11 cellular contexts compared by ENCODE assay signal in the genomic region with DNA sequence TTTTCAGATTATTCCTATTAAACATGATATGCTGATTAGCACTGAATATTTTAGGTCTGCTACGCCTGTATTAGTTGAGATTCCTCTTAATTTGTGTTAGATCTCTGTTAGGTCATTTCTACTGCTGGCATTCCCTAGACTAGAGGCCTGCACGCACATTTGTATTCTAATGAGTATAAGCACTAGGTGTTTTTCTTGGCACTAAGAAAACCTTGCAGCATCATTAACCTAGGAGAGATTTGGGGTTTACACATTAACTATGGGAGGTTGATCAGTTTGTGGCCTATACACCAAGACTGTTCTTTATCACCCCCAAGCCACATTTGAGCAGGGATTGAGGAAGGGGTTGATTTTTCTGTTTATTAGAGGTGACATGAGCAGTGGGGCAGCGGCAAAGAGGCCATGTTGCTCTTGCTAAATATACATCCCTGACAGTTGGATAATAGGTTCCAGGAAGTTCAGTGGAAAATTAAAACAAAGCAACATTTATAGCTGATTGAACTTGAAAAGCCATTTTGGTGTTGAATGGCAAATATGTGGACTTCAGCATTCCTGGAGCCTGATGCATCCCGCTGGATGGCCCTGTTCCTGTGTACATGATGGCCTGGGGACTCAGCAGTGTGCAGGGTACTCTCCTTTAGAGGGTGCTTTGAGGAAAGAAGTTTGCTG.
A peak's percentile ranks its signal among the peaks of the same experiment; 100 is the strongest.
DNase-seq lines count a peak whose midpoint lies in the region; ATAC-seq, FAIRE-seq and TF ChIP-seq lines count a peak whose summit lies in the region.
"Had no signal": no experiment of that assay in that cellular context is flagged by ENCODE, and none has a peak within 500 bp of the region (broad histone marks: within the 10 kb centered on the region; RNA-seq: fewer than 3 reads in every experiment).

No MANE protein-coding gene starts in this region.

- H2AFZ ChIP-seq in keratinocyte (ENCODE audit: control insufficient read depth, low read length), result no peak overlapping the region
- no peak overlapping the region for H2AFZ ChIP-seq in smooth muscle cell (ENCODE audit: low read depth)

- H3K4me2 ChIP-seq in keratinocyte (ENCODE audit: control insufficient read depth, extremely low read depth, insufficient read depth, low read depth, low read length) (peak overlapping the region; percentile 28), smooth muscle cell (peak overlapping the region; percentile 62)

- dilution Hi-C loops in keratinocyte (cut with MboI; ENCODE audit: extremely low pct_ligation_motif_present, low sequenced_read_pairs), result no loop called here

- H3F3A ChIP-seq in smooth muscle cell (ENCODE audit: low read depth), result peaks cover 25% of the 10 kb centered on the region

- H3K9ac ChIP-seq in keratinocyte (ENCODE audit: control insufficient read depth, extremely low read depth, insufficient read depth, low read length), result no peak overlapping the region
- H3K9ac ChIP-seq in smooth muscle cell (ENCODE audit: low read depth), result no peak overlapping the region

- H3K4me1 ChIP-seq in keratinocyte (ENCODE audit: control insufficient read depth, extremely low read depth, insufficient read depth, low read length) (peaks cover 27% of the 10 kb centered on the region), smooth muscle cell (ENCODE audit: low read depth) (peaks cover 26% of the 10 kb centered on the region), A673 (ENCODE audit: insufficient read depth, low read length, poor library complexity, severe bottlenecking) (peaks cover 7% of the 10 kb centered on the region)

- no peaks in the 10 kb centered on the region for H3K27me3 ChIP-seq in keratinocyte (ENCODE audit: control insufficient read depth, extremely low read depth, insufficient read depth, low read length)
- no peaks in the 10 kb centered on the region for H3K27me3 ChIP-seq in smooth muscle cell (ENCODE audit: low read depth)
- H3K27me3 ChIP-seq in A673 (replicated peaks; ENCODE audit: insufficient read depth, low read depth, low read length, poor library complexity), result no peaks in the 10 kb centered on the region

- H3K4me3 Mint-ChIP-seq in MCF 10A (ENCODE audit: unreplicated experiment), result no peak overlapping the region
- H3K4me3 Mint-ChIP-seq: activated CD4-positive, alpha-beta memory T cell treated with anti-CD3 and anti-CD28 coated beads, Interleukin-2, amount 10 ng/mL, durations not matched to agents 7 days and 5 days; immature natural killer cell had no signal

- CTCF ChIA-PET in MCF 10A (lab: Yijun Ruan, JAX), result interaction anchor here (0.6 to 1.4 kb wide), 2 partner anchors 42 to 61 kb away, joined by 3 read pairs; no protein-coding TSS in a partner anchor
- CTCF ChIA-PET in A673 (lab: Charles Lee), result no interaction called here

- DNase-seq in HS-27A (ENCODE audit: low read depth) (peak; percentile 24), MCF 10A (ENCODE audit: unreplicated experiment) (no peak), keratinocyte (ENCODE audit: low read depth, low spot score) (no peak), smooth muscle cell (lab: John Stamatoyannopoulos, UW; ENCODE audit: unreplicated experiment) (no peak), cerebellar nuclear complex (lab: John Stamatoyannopoulos, UW) (no peak), A673 (ENCODE audit: low spot score) (no peak)
- DNase-seq: activated CD4-positive, alpha-beta memory T cell treated with anti-CD3 and anti-CD28 coated beads, Interleukin-2, amount 10 ng/mL, durations not matched to agents 7 days and 5 days; immature natural killer cell; NCI-H1436 had no signal

- WGBS in smooth muscle cell (ENCODE audit: low lambda C conversion rate), result 60% methylated on average over 4 of the region's 4 CpGs

- H3K36me3 Mint-ChIP-seq in MCF 10A (ENCODE audit: insufficient read depth, unreplicated experiment), result peaks cover 12% of the 10 kb centered on the region

- H3K4me3 ChIP-seq in keratinocyte (ENCODE audit: control insufficient read depth in 2 of 3, extremely low read depth in 1 of 3, insufficient read depth in 2 of 3, low read depth in 1 of 3, low read length in 3 of 3) (peak overlapping the region in 1 of 3 experiments; percentile 23), smooth muscle cell (no peak overlapping the region), A673 (ENCODE audit: low read depth, low read length, poor library complexity, severe bottlenecking) (no peak overlapping the region)

- ATAC-seq in HG03095 (IDR thresholded peaks at IDR 0.05; ENCODE audit: unreplicated experiment), result no peak

- H3K27ac Mint-ChIP-seq in MCF 10A (ENCODE audit: low read depth, unreplicated experiment), result peak overlapping the region; percentile 10
- H3K27ac Mint-ChIP-seq: activated CD4-positive, alpha-beta memory T cell treated with anti-CD3 and anti-CD28 coated beads, Interleukin-2, amount 10 ng/mL, durations not matched to agents 7 days and 5 days had no signal

- H3K9me3 ChIP-seq in keratinocyte (ENCODE audit: control insufficient read depth, low read depth, low read length) (no peaks in the 10 kb centered on the region), smooth muscle cell (replicated peaks; ENCODE audit: low read depth) (no peaks in the 10 kb centered on the region), A673 (ENCODE audit: low read depth, low read length, poor library complexity, severe bottlenecking) (no peaks in the 10 kb centered on the region)

- peaks cover 4 to 6% of the 10 kb centered on the region in 2 experiments for H3K36me3 ChIP-seq in keratinocyte (ENCODE audit: control insufficient read depth in 2 of 2, extremely low read depth in 1 of 2, insufficient read depth in 2 of 2, low read length in 2 of 2)
- H3K36me3 ChIP-seq in smooth muscle cell (ENCODE audit: low read depth), result no peaks in the 10 kb centered on the region
- no peaks in the 10 kb centered on the region for H3K36me3 ChIP-seq in A673 (ENCODE audit: insufficient read depth, low read length, poor library complexity, severe bottlenecking)

- H4K20me1 ChIP-seq in keratinocyte (ENCODE audit: control insufficient read depth, extremely low read depth, insufficient read depth, low read length), result peaks cover 11% of the 10 kb centered on the region
- H4K20me1 ChIP-seq in smooth muscle cell (ENCODE audit: low read depth), result peaks cover 95% of the 10 kb centered on the region

- H3K9me3 Mint-ChIP-seq in MCF 10A (ENCODE audit: unreplicated experiment), result no peaks in the 10 kb centered on the region
- H3K9me3 Mint-ChIP-seq: activated CD4-positive, alpha-beta memory T cell treated with anti-CD3 and anti-CD28 coated beads, Interleukin-2, amount 10 ng/mL, durations not matched to agents 7 days and 5 days; immature natural killer cell had no signal

- POLR2A ChIA-PET in MCF 10A (lab: Yijun Ruan, JAX) (interaction anchor here (1.0 to 1.3 kb wide), 3 partner anchors 17 to 48 kb away, joined by 3 to 4 read pairs (median 3); no protein-coding TSS in a partner anchor), A673 (lab: Charles Lee; ENCODE audit: low non-redundant PET) (no interaction called here)

- intact Hi-C loops in MCF 10A (cut with micrococcal nuclease), result no loop called here
- intact Hi-C loops in A673 (cut with micrococcal nuclease; ENCODE audit: unreplicated experiment), result no loop called here

- H3K27ac ChIP-seq in keratinocyte (ENCODE audit: control insufficient read depth, insufficient read depth, low read length), result no peak overlapping the region
- peak overlapping the region; percentile 71 for H3K27ac ChIP-seq in smooth muscle cell (ENCODE audit: low read depth)
- H3K27ac ChIP-seq in A673 (ENCODE audit: low read depth, low read length, poor library complexity, severe bottlenecking), result no peak overlapping the region
- H3K27ac ChIP-seq: RWPE1 had no signal

- H3K79me2 ChIP-seq in keratinocyte (ENCODE audit: control insufficient read depth, insufficient read depth, low read length) (peaks cover 69% of the 10 kb centered on the region), smooth muscle cell (ENCODE audit: low read depth) (peaks cover 80% of the 10 kb centered on the region)

- BruUV-seq in MCF 10A (replicated peaks; lab: Mats Ljungman, UMichigan), result no TSS peak
- BruUV-seq in A673 (replicated peaks; lab: Mats Ljungman, UMichigan), result no TSS peak

- no peaks in the 10 kb centered on the region for H3K27me3 Mint-ChIP-seq in MCF 10A (ENCODE audit: insufficient read depth, unreplicated experiment)
- H3K27me3 Mint-ChIP-seq: activated CD4-positive, alpha-beta memory T cell treated with anti-CD3 and anti-CD28 coated beads, Interleukin-2, amount 10 ng/mL, durations not matched to agents 7 days and 5 days had no signal

- TF ChIP-seq CTCF in MCF 10A (IDR thresholded peaks at IDR 0.05; ENCODE audit: unreplicated experiment) (no peak), keratinocyte (optimal IDR thresholded peaks at IDR 0.05 in 1 of 3, IDR thresholded peaks at IDR 0.05 in 1 of 3, conservative IDR thresholded peaks at IDR 0.05 in 1 of 3; ENCODE audit: extremely low read depth in 1 of 3, insufficient read depth in 2 of 3, low read length in 3 of 3) (no peak), smooth muscle cell (IDR thresholded peaks at IDR 0.05; ENCODE audit: borderline replicate concordance, insufficient read depth, poor library complexity, severe bottlenecking) (no peak), A673 (conservative IDR thresholded peaks at IDR 0.05; ENCODE audit: low read depth, low read length) (no peak)

- H3K9me1 ChIP-seq in keratinocyte (ENCODE audit: control insufficient read depth, extremely low read depth, insufficient read depth, low read length), result peaks cover 8% of the 10 kb centered on the region

- FAIRE-seq in keratinocyte (lab: Jason Lieb, UNC), result no peak

- H3K4me1 Mint-ChIP-seq in MCF 10A (ENCODE audit: insufficient read depth, unreplicated experiment), result peaks cover 26% of the 10 kb centered on the region
